16 cellular contexts compared by ENCODE assay signal in the genomic region with DNA sequence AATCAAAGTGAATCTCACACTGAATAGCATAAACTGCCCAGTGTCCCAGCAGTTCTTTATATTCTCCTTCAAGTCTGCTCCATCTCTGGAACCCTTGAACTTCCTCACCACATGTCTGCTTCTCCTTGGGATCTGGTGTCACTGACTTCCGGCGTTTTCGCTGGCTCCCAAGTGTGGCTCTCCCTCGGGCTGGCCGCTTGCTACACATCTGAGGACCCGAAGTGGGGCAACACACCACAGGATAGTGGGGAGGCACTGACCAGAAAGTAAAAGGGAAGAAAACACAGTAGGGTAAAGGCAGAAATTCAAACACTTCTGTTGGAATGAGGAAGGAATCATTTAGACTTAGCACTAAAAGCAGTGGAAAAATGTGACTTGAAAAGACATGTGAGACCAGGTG. TPM values are rescaled to one million over a fixed set of nuclear protein-coding genes. Genes with fewer than 3 reads are reported as not detected.
"Had no signal": no experiment of that assay in that cellular context is flagged by ENCODE, and none has a peak within 500 bp of the region (broad histone marks: within the 10 kb centered on the region; RNA-seq: fewer than 3 reads in every experiment).

No MANE protein-coding gene starts in this region.

- H3K27ac ChIP-seq: esophagus squamous epithelium, right atrium auricular region, suprapubic skin had no signal

- H3K27me3 Mint-ChIP-seq: activated CD4-positive, alpha-beta T cell treated with anti-CD3 and anti-CD28 coated beads, Interleukin-2, amount 10 ng/mL, durations not matched to agents 24 days and 14 days; naive thymus-derived CD8-positive, alpha-beta T cell had no signal

- DNase-seq: activated CD4-positive, alpha-beta T cell treated with anti-CD3 and anti-CD28 coated beads, Interleukin-2, amount 10 ng/mL, durations not matched to agents 24 days and 14 days; activated gamma-delta T cell; activated T-cell treated with anti-CD3 and anti-CD28 coated beads, Interleukin-2, amount 50 U/mL, for 1 hour; esophagus squamous epithelium; hippocampal formation; mesenchymal stem cell; naive thymus-derived CD8-positive, alpha-beta T cell; nucleus accumbens; stimulated activated CD4-positive, alpha-beta T cell treated with anti-CD3 and anti-CD28 coated beads, Interleukin-2, amount 100 ng/mL, for 48 hours; stimulated activated naive CD4-positive, alpha-beta T cell treated with Interleukin-2 at 50 U/mL for 16 hours; trophoblast cell had no signal

- H3K4me3 Mint-ChIP-seq: activated CD4-positive, alpha-beta T cell treated with anti-CD3 and anti-CD28 coated beads, Interleukin-2, amount 10 ng/mL, durations not matched to agents 24 days and 14 days; naive thymus-derived CD8-positive, alpha-beta T cell; T-helper 1 cell treated with Interleukin-12 subunit alpha and Interleukin-12 subunit beta and Interleukin-4 antibody, amounts not matched to agents 30 μg/mL and 1 μg/mL, for 36 hours had no signal

- H3K27ac Mint-ChIP-seq: activated CD4-positive, alpha-beta T cell treated with anti-CD3 and anti-CD28 coated beads, Interleukin-2, amount 10 ng/mL, durations not matched to agents 24 days and 14 days; T-helper 1 cell treated with Interleukin-12 subunit alpha and Interleukin-12 subunit beta and Interleukin-4 antibody, amounts not matched to agents 30 μg/mL and 1 μg/mL, for 36 hours had no signal

- H3K9me3 Mint-ChIP-seq: activated CD4-positive, alpha-beta T cell treated with anti-CD3 and anti-CD28 coated beads, Interleukin-2, amount 10 ng/mL, durations not matched to agents 24 days and 14 days; naive thymus-derived CD8-positive, alpha-beta T cell; T-helper 1 cell treated with Interleukin-12 subunit alpha and Interleukin-12 subunit beta and Interleukin-4 antibody, amounts not matched to agents 30 μg/mL and 1 μg/mL, for 36 hours had no signal

- ATAC-seq: left lobe of liver; naive thymus-derived CD8-positive, alpha-beta T cell had no signal

RNA-seq across cellular contexts. Expression of a gene that starts 24.8 kb away (rescaled TPM):
- total RNA-seq: activated CD4-positive, alpha-beta T cell treated with anti-CD3 and anti-CD28 coated beads, Interleukin-2, amount 10 ng/mL, durations not matched to agents 24 days and 14 days; skeletal muscle tissue had no signal
